8 cellular contexts compared by ENCODE assay signal in the genomic region with DNA sequence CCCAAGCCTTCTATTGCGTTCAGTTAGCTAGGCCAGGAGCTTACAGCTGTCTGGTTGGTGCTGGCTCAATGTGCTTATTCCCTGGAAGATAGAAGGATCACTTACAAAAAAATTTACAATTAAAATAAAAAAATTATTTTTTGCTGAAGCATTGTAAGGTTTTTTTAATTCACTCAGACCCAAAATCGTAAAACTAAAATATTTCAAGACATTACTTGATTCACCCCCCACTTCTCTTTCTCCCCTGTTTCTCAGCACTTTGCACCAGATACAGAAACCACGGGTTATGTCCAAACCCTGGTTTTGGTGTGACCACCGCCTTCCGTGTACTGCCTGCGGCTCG. TPM values are rescaled to one million over a fixed set of nuclear protein-coding genes. Genes with fewer than 3 reads are reported as not detected.
DNase-seq lines count a peak whose midpoint lies in the region; ATAC-seq and TF ChIP-seq lines count a peak whose summit lies in the region.

No MANE protein-coding gene starts in this region.

- H3K9me3 ChIP-seq in heart right ventricle (no peaks in the 10 kb centered on the region), muscle layer of colon (ENCODE audit: low read length) (no peaks in the 10 kb centered on the region)

- intact Hi-C loops in heart right ventricle (cut with DNase I) (loop anchor here (2.0 to 10.0 kb wide), 21 partner anchors 41 to 919 kb away; no protein-coding TSS in a partner anchor), Right ventricle myocardium inferior (cut with DNase I) (loop anchor here (2.0 to 10.0 kb wide), 7 partner anchors 41 to 919 kb away; no protein-coding TSS in a partner anchor), dorsolateral prefrontal cortex (cut with DNase I) (loop anchor here (1.0 to 5.0 kb wide), 4 partner anchors 107 to 821 kb away; no protein-coding TSS in a partner anchor)

- H3K27me3 ChIP-seq in heart right ventricle (peaks cover 0 to 60% (median 0%) of the 10 kb centered on the region in 7 donors), dorsolateral prefrontal cortex (peaks cover 0 to 3% (median 0%) of the 10 kb centered on the region in 45 donors), muscle layer of colon (ENCODE audit: control insufficient read depth in 1 of 2, insufficient read depth in 2 of 2, low read length in 2 of 2) (no peaks in the 10 kb centered on the region)

- H3K27ac ChIP-seq in heart right ventricle (peak overlapping the region; percentile 94 to 100 (median 98)), dorsolateral prefrontal cortex (peak overlapping the region; percentile 49 to 99 (median 94)), muscle layer of colon (ENCODE audit: low read depth, low read length) (peak overlapping the region; percentile 87), urinary bladder (ENCODE audit: low read depth) (peak overlapping the region; percentile 90)

- H3K36me3 ChIP-seq in heart right ventricle (no peaks in the 10 kb centered on the region), muscle layer of colon (ENCODE audit: insufficient read depth, low read length) (no peaks in the 10 kb centered on the region), urinary bladder (ENCODE audit: insufficient read depth) (no peaks in the 10 kb centered on the region)

- H3K9ac ChIP-seq in muscle layer of colon (ENCODE audit: low read length) = peak overlapping the region; percentile 41

- H3K4me3 ChIP-seq in heart right ventricle = peak overlapping the region; percentile 54 to 95 (median 67)
- peak overlapping the region; percentile 52 to 87 (median 72) for H3K4me3 ChIP-seq in dorsolateral prefrontal cortex
- peak overlapping the region; percentile 69 to 75 for H3K4me3 ChIP-seq in muscle layer of colon (ENCODE audit: low read depth in 1 of 2, low read length in 2 of 2)
- H3K4me3 ChIP-seq in urinary bladder (ENCODE audit: low read depth, low read length) = peak overlapping the region; percentile 91

- 3 to 4% methylated on average over 7 of the region's 7 CpGs for WGBS in heart right ventricle, 2 donors
- WGBS in urinary bladder = 6% methylated on average over 7 of the region's 7 CpGs

- H3K4me1 ChIP-seq in heart right ventricle = peaks cover 0 to 65% (median 37%) of the 10 kb centered on the region in 9 donors
- H3K4me1 ChIP-seq in muscle layer of colon (ENCODE audit: insufficient read depth, low read length) = peaks cover 46% of the 10 kb centered on the region
- no peaks in the 10 kb centered on the region for H3K4me1 ChIP-seq in urinary bladder (ENCODE audit: insufficient read depth)

- TF ChIP-seq CTCF in heart right ventricle (IDR thresholded peaks at IDR 0.05) (no peak), dorsolateral prefrontal cortex (IDR thresholded peaks at IDR 0.05 in 54 of 56, conservative IDR thresholded peaks at IDR 0.05 in 2 of 56; ENCODE audit: low read depth in 1 of 56, partially characterized antibody in 56 of 56) (no peak)

- ATAC-seq in heart right ventricle = no peak
- no peak for ATAC-seq in Right ventricle myocardium inferior

- DNase-seq in heart right ventricle = no peak
- DNase-seq in Right ventricle myocardium inferior (ENCODE audit: missing footprints) = no peak
- DNase-seq in dorsolateral prefrontal cortex = no peak
- no peak for DNase-seq in DMS153 (lab: John Stamatoyannopoulos, UW)
- no peak for DNase-seq in putamen (ENCODE audit: low spot score)
- DNase-seq in 8988T = no peak

RNA-seq across cellular contexts. Expression of a gene that starts 0.9 kb away (rescaled TPM):
- 100 to 1,000 TPM; 104 to 170 (median 145) TPM for total RNA-seq in heart right ventricle
- 100 to 1,000 TPM in 1 of 2 donors, 10 to 100 TPM in 1; 81.7 to 118 TPM for polyA plus RNA-seq in heart right ventricle
- total RNA-seq in Right ventricle myocardium inferior = 102 TPM
- 100 to 1,000 TPM in 71 of 120 experiments, 10 to 100 TPM in 49; 63.9 to 139 (median 104) TPM for total RNA-seq in dorsolateral prefrontal cortex
- total RNA-seq in urinary bladder = 112 TPM
- polyA plus RNA-seq in urinary bladder = 60.9 TPM
